2 cellular contexts compared by ENCODE assay signal in genomic region chr19:5884065-5884811, GRCh38. TPM values are rescaled to one million over a fixed set of nuclear protein-coding genes. Genes with fewer than 3 reads are reported as not detected.
"Had no signal": no experiment of that assay in that cellular context is flagged by ENCODE, and none has a peak within 500 bp of the region (broad histone marks: within the 10 kb centered on the region; RNA-seq: fewer than 3 reads in every experiment).

No MANE protein-coding gene starts in this region.

RNA-seq across cellular contexts. Expression of gene FUT5, which starts 13.9 kb away (rescaled TPM):
- polyA plus RNA-seq: adipose tissue, IgD-negative memory B cell had no signal

RNA-seq across cellular contexts. Expression of gene FUT3, which starts 33.0 kb away (rescaled TPM):
- polyA plus RNA-seq: IgD-negative memory B cell had no signal
